ENCODE assay signal across 9 cellular contexts in genomic region chr3:62406945-62407344, GRCh38. TPM values are rescaled to one million over a fixed set of nuclear protein-coding genes. Genes with fewer than 3 reads are reported as not detected.
"Had no signal": no experiment of that assay in that cellular context is flagged by ENCODE, and none has a peak within 500 bp of the region (broad histone marks: within the 10 kb centered on the region; RNA-seq: fewer than 3 reads in every experiment).

No MANE protein-coding gene starts in this region.

- FAIRE-seq: G401.6, GM12878, GM12891, GM12892, GM18507, GM19239 had no signal

- H3K4me3 ChIP-seq: GM12878 had no signal

- ATAC-seq: GM12878 had no signal

- DNase-seq: GDM1, GF-D8 had no signal

RNA-seq across cellular contexts. Expression of gene FEZF2, which starts 33.6 kb away (rescaled TPM):
- total RNA-seq: G401, GM12878 had no signal
- polyA plus RNA-seq: GM12878 had no signal
